ENCODE assay signal across 8 cellular contexts in genomic region chr18:57581301-57581934, GRCh38. TPM values are rescaled to one million over a fixed set of nuclear protein-coding genes. Genes with fewer than 3 reads are reported as not detected.
DNase-seq lines count a peak whose midpoint lies in the region; ATAC-seq, FAIRE-seq and TF ChIP-seq lines count a peak whose summit lies in the region.

No MANE protein-coding gene starts in this region.

- ATAC-seq in GM21447 (IDR thresholded peaks at IDR 0.05; ENCODE audit: unreplicated experiment) = peak; percentile 94
- peak; percentile 90 for ATAC-seq in HG03565 (IDR thresholded peaks at IDR 0.05; ENCODE audit: unreplicated experiment)

- DNase-seq in GM12892 (ENCODE audit: insufficient read length) (no peak), globus pallidus (ENCODE audit: low spot score) (peak; percentile 50), OCI-M2 (lab: John Stamatoyannopoulos, UW; ENCODE audit: unreplicated experiment) (no peak), SW 1271 (lab: John Stamatoyannopoulos, UW) (no peak), kidney glomerular epithelial cell (lab: John Stamatoyannopoulos, UW) (no peak)
- DNase-seq in stimulated activated CD4-positive, alpha-beta T cell treated with anti-CD3 and anti-CD28 coated beads, Interleukin-12 subunit alpha, Interleukin-12 subunit beta, amount 100 ng/mL, for 4 hours = no peak

- FAIRE-seq in GM12892 (lab: Jason Lieb, UNC) = peak; percentile 57

- no peak for TF ChIP-seq POLR2A in GM12892 (IDR thresholded peaks at IDR 0.05; ENCODE audit: low read depth, low read length)

RNA-seq across cellular contexts. Expression of gene FECH, which starts 5.1 kb away (rescaled TPM):
- polyA plus RNA-seq in GM12892 (2012; ENCODE audit: missing spikeins) = 14.3 TPM

RNA-seq across cellular contexts. Expression of gene NARS1, which starts 40.2 kb away (rescaled TPM):
- 47.5 TPM for polyA plus RNA-seq in GM12892 (2012; ENCODE audit: missing spikeins)
